24 cellular contexts compared by ENCODE assay signal in genomic region chr15:98484914-98485313, GRCh38.
DNase-seq lines count a peak whose midpoint lies in the region; ATAC-seq, FAIRE-seq and TF ChIP-seq lines count a peak whose summit lies in the region.
"Had no signal": no experiment of that assay in that cellular context is flagged by ENCODE, and none has a peak within 500 bp of the region (broad histone marks: within the 10 kb centered on the region; RNA-seq: fewer than 3 reads in every experiment).

No MANE protein-coding gene starts in this region.

- TF ChIP-seq EP300 in A549 (IDR thresholded peaks at IDR 0.05): no peak

- no peak for ATAC-seq in A549
- peak; percentile 16 for ATAC-seq in foreskin keratinocyte
- no peak for ATAC-seq in GM18858 (IDR thresholded peaks at IDR 0.05; ENCODE audit: unreplicated experiment)
- ATAC-seq: GM23338, HCT116 had no signal

- DNase-seq in A549 (ENCODE audit: low read depth in 1 of 2, low spot score in 1 of 2) (no peak), NCI-H82 (lab: John Stamatoyannopoulos, UW) (peak; percentile 54), bronchial epithelial cell (ENCODE audit: low read depth) (peak; percentile 40), foreskin keratinocyte (peak; percentile 11 to 13), Calu3 (no peak), NCI-H1105 treated with DMSO at 0.1 percent for 48 hours (lab: John Stamatoyannopoulos, UW) (no peak)
- DNase-seq in activated CD4-positive, alpha-beta T cell treated with anti-CD3 and anti-CD28 coated beads for 48 hours: no peak
- DNase-seq: ACHN; AML-193; BE2C; CD4-positive, alpha-beta T cell; CD8-positive, alpha-beta memory T cell; DMS79 treated with DMSO at 0.1 percent for 48 hours; GF-D8; H9 had no signal

- no peaks in the 10 kb centered on the region for H3K27me3 Mint-ChIP-seq in Calu3 (ENCODE audit: unreplicated experiment)

- no TSS peak for BruUV-seq in Calu3 (replicated peaks; lab: Mats Ljungman, UMichigan)

- no peaks in the 10 kb centered on the region for H3K27me3 ChIP-seq in bronchial epithelial cell (ENCODE audit: control insufficient read depth, insufficient read depth, low read length)
- H3K27me3 ChIP-seq in foreskin keratinocyte: peaks cover 19% of the 10 kb centered on the region
- H3K27me3 ChIP-seq: BLaER1 treated with 17β-estradiol and CSF1 and Interleukin-3, amounts not matched to agents 10 nM and 100 nM had no signal

- no peaks in the 10 kb centered on the region for H3K4me1 Mint-ChIP-seq in Calu3 (ENCODE audit: low read depth, unreplicated experiment)
- H3K4me1 Mint-ChIP-seq: CD14-positive monocyte; CD8-positive, alpha-beta memory T cell; GM23338 had no signal

- TF ChIP-seq POLR2A in A549 (IDR thresholded peaks at IDR 0.05; ENCODE audit: low read length): no peak

- H3K27ac ChIP-seq in A549 (no peak overlapping the region), foreskin keratinocyte (no peak overlapping the region)
- H3K27ac ChIP-seq: 22Rv1; BLaER1 treated with 17β-estradiol and CSF1 and Interleukin-3, amounts not matched to agents 10 nM and 100 nM had no signal

- H3K9me3 ChIP-seq in A549: peaks cover 25% of the 10 kb centered on the region
- H3K9me3 ChIP-seq: BE2C had no signal

- no peak overlapping the region for H3K27ac Mint-ChIP-seq in Calu3 (ENCODE audit: unreplicated experiment)
- H3K27ac Mint-ChIP-seq: CD14-positive monocyte; CD4-positive, alpha-beta T cell; CD8-positive, alpha-beta memory T cell; GM23338; H9 had no signal

- intact Hi-C loops in Calu3 (cut with micrococcal nuclease; ENCODE audit: unreplicated experiment): no loop called here

- POLR2A ChIA-PET in A549 (lab: Yijun Ruan, JAX): no interaction called here

- no peak overlapping the region for H3K4me3 ChIP-seq in A549
- no peak overlapping the region for H3K4me3 ChIP-seq in bronchial epithelial cell (ENCODE audit: low read depth, low read length)
- H3K4me3 ChIP-seq: BLaER1 treated with 17β-estradiol and CSF1 and Interleukin-3, amounts not matched to agents 10 nM and 100 nM; GM23338 had no signal

- no peak overlapping the region for H3K4me3 Mint-ChIP-seq in Calu3 (ENCODE audit: low read depth, unreplicated experiment)
- H3K4me3 Mint-ChIP-seq: CD14-positive monocyte; CD4-positive, alpha-beta T cell; CD8-positive, alpha-beta memory T cell; GM23338; H9 had no signal

- H3K36me3 Mint-ChIP-seq in Calu3 (ENCODE audit: insufficient read depth, unreplicated experiment): no peaks in the 10 kb centered on the region
- H3K36me3 Mint-ChIP-seq: CD14-positive monocyte; CD8-positive, alpha-beta memory T cell had no signal

- H3K4me2 ChIP-seq in A549: no peak overlapping the region
- H3K4me2 ChIP-seq: BLaER1 treated with 17β-estradiol and CSF1 and Interleukin-3, amounts not matched to agents 10 nM and 100 nM; GM23338 had no signal

- H3K36me3 ChIP-seq in bronchial epithelial cell (ENCODE audit: control insufficient read depth, insufficient read depth, low read length): no peaks in the 10 kb centered on the region
- H3K36me3 ChIP-seq: BE2C; BLaER1 treated with 17β-estradiol and CSF1 and Interleukin-3, amounts not matched to agents 10 nM and 100 nM had no signal

- FAIRE-seq in A549 (lab: Jason Lieb, UNC) (peak; percentile 81), bronchial epithelial cell (lab: Jason Lieb, UNC) (no peak)
- FAIRE-seq: A204.1, GM12891, GM18507 had no signal

- CTCF ChIA-PET in A549 (lab: Yijun Ruan, JAX) (interaction anchor here (0.7 kb wide), 1 partner anchor 84 kb away, joined by 3 read pairs; no protein-coding TSS in a partner anchor), Calu3 (lab: Charles Lee) (interaction anchor here (0.8 kb wide), 1 partner anchor 126 kb away, joined by 4 read pairs; no protein-coding TSS in a partner anchor)

- no peak for TF ChIP-seq CTCF in A549 (IDR thresholded peaks at IDR 0.05)
- TF ChIP-seq CTCF in bronchial epithelial cell (IDR thresholded peaks at IDR 0.05; ENCODE audit: insufficient read depth, low read length, severe bottlenecking): no peak
- TF ChIP-seq CTCF in foreskin keratinocyte (conservative IDR thresholded peaks at IDR 0.05): no peak
- TF ChIP-seq CTCF in Calu3 (IDR thresholded peaks at IDR 0.05; ENCODE audit: unreplicated experiment): no peak

- peaks cover 3% of the 10 kb centered on the region for H3K9me3 Mint-ChIP-seq in Calu3 (ENCODE audit: low read depth, unreplicated experiment)

- 3% methylated on average over 1 of the region's 1 CpG for WGBS in A549 (ENCODE audit: missing lambda C conversion rate)

- TF ChIP-seq RAD21 in A549 (conservative IDR thresholded peaks at IDR 0.05 in 1 of 2, IDR thresholded peaks at IDR 0.05 in 1 of 2): no peak

- H3K4me1 ChIP-seq in A549 (no peaks in the 10 kb centered on the region), foreskin keratinocyte (no peaks in the 10 kb centered on the region)
- H3K4me1 ChIP-seq: BE2C had no signal

TF ChIP-seq in A549, 52 proteins besides CTCF, POLR2A, EP300 and RAD21:
- TF ChIP-seq CHD2 (IDR thresholded peaks at IDR 0.05; ENCODE audit: low read length, partially characterized antibody) (no peak), SMC3 (IDR thresholded peaks at IDR 0.05) (no peak), ZFP36 (IDR thresholded peaks at IDR 0.05; ENCODE audit: borderline replicate concordance, partially characterized antibody) (no peak), MAZ (IDR thresholded peaks at IDR 0.05; ENCODE audit: borderline replicate concordance, low read depth, low read length) (no peak), KDM1A (IDR thresholded peaks at IDR 0.05; ENCODE audit: low read depth) (no peak), CEBPB (IDR thresholded peaks at IDR 0.05) (no peak), BHLHE40 (IDR thresholded peaks at IDR 0.05; ENCODE audit: low read depth, low read length) (no peak), MAX (IDR thresholded peaks at IDR 0.05) (no peak), NR3C1 (IDR thresholded peaks at IDR 0.05) (no peak), FOXS1 (CRISPR knock-in tag; IDR thresholded peaks at IDR 0.05) (no peak), EHF (CRISPR knock-in tag; IDR thresholded peaks at IDR 0.05) (no peak), CBX2 (IDR thresholded peaks at IDR 0.05; ENCODE audit: borderline replicate concordance, low read depth) (no peak), RARB (CRISPR knock-in tag; IDR thresholded peaks at IDR 0.05) (no peak), PHF8 (IDR thresholded peaks at IDR 0.05; ENCODE audit: borderline replicate concordance, low read depth) (no peak), KDM5A (IDR thresholded peaks at IDR 0.05) (no peak)
- TF ChIP-seq, protein P1, sequence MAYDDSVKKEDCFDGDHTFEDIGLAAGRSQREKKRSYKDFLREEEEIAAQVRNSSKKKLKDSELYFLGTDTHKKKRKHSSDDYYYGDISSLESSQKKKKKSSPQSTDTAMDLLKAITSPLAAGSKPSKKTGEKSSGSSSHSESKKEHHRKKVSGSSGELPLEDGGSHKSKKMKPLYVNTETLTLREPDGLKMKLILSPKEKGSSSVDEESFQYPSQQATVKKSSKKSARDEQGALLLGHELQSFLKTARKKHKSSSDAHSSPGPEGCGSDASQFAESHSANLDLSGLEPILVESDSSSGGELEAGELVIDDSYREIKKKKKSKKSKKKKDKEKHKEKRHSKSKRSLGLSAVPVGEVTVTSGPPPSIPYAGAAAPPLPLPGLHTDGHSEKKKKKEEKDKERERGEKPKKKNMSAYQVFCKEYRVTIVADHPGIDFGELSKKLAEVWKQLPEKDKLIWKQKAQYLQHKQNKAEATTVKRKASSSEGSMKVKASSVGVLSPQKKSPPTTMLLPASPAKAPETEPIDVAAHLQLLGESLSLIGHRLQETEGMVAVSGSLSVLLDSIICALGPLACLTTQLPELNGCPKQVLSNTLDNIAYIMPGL (CRISPR knock-in tag; IDR thresholded peaks at IDR 0.05; ENCODE audit: borderline replicate concordance): no peak
TF ChIP-seq in A549: peak in this region for 0.

Comparison
In these comparisons a context has a peak if more than half of its experiments do, and no peak if none do; other contexts are left out.
1. DNase-seq: peak in NCI-H82 (single experiment), bronchial epithelial cell (single experiment) and foreskin keratinocyte (2 of 2); none in A549 (0 of 2), Calu3 (single experiment), activated CD4-positive, alpha-beta T cell treated with anti-CD3 and anti-CD28 coated beads for 48 hours (single experiment) and NCI-H1105 treated with DMSO at 0.1 percent for 48 hours (single experiment).